ENCODE assay signal across 2 cellular contexts in the genomic region with DNA sequence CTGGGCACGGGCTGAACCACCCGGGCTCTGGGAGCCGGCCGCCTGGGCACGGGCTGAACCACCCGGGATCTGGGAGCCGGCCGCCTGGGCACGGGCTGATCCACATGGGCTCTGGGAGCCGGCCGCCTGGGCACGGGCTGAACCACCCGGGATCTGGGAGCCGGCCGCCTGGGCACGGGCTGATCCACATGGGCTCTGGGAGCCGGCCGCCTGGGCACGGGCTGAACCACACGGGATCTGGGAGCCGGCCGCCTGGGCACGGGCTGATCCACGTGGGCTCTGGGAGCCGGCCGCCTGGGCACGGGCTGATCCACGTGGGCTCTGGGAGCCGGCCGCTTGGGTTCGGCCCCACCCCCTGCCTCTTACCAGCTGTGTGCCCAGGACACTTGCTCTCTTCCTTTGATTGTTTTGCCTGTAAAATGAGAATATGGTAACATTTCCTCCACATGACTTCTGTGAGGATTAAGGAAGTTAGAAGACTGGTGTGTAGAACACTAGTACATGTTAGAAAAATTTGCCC. TPM values are rescaled to one million over a fixed set of nuclear protein-coding genes. Genes with fewer than 3 reads are reported as not detected.
"Had no signal": no experiment of that assay in that cellular context is flagged by ENCODE, and none has a peak within 500 bp of the region (broad histone marks: within the 10 kb centered on the region; RNA-seq: fewer than 3 reads in every experiment).

No MANE protein-coding gene starts in this region.

RNA-seq across cellular contexts. Expression of a gene that starts 48.7 kb away (rescaled TPM):
- total RNA-seq: glomerular endothelial cell, mammary epithelial cell had no signal
